Comparison of ENCODE assay signal across 12 cellular contexts in genomic region chr12:56347255-56347654, GRCh38. TPM values are rescaled to one million over a fixed set of nuclear protein-coding genes. Genes with fewer than 3 reads are reported as not detected.
DNase-seq lines count a peak whose midpoint lies in the region; ATAC-seq, FAIRE-seq and TF ChIP-seq lines count a peak whose summit lies in the region.
"Not testable (repeated sequence)": the region's sequence is repeated elsewhere in the genome, so short reads cannot be mapped to it uniquely, and the experiment has no call there.
"Had no signal": no experiment of that assay in that cellular context is flagged by ENCODE, and none has a peak within 500 bp of the region (broad histone marks: within the 10 kb centered on the region; RNA-seq: fewer than 3 reads in every experiment).

No MANE protein-coding gene starts in this region.

- not testable (repeated sequence) for TF ChIP-seq POLR2A in GM12878 (IDR thresholded peaks at IDR 0.05; ENCODE audit: low read depth, low read length)

- RAD21 ChIA-PET in GM12878 (lab: Charles Lee; ENCODE audit: unreplicated experiment), result interaction anchor here (0.7 to 1.0 kb wide), 2 partner anchors 13 to 114 kb away, joined by 3 to 4 read pairs; partner anchors contain the start of gene STAT2

- H4K20me1 ChIP-seq in GM12878 (ENCODE audit: control insufficient read depth, insufficient read depth), result not testable (repeated sequence)

- not testable (repeated sequence) for H3K4me1 Mint-ChIP-seq in CD14-positive monocyte; activated CD4-positive, alpha-beta T cell treated with anti-CD3 and anti-CD28 coated beads, Interleukin-2, amount 10 ng/mL, durations not matched to agents 24 days and 14 days; memory B cell; stimulated activated memory B cell treated with anti-CD40 and anti-IgM and Interleukin-4, amounts not matched to agents 10 μg/mL and 1 μg/mL and 100 μg/mL, for 72 hours

- H3K36me3 Mint-ChIP-seq in CD14-positive monocyte (peaks cover 83 to 98% of the 10 kb centered on the region in 2 donors), memory B cell (peaks cover 44% of the 10 kb centered on the region)
- peaks cover 67% of the 10 kb centered on the region for H3K36me3 Mint-ChIP-seq in activated CD4-positive, alpha-beta T cell treated with anti-CD3 and anti-CD28 coated beads, Interleukin-2, amount 10 ng/mL, durations not matched to agents 24 days and 14 days (ENCODE audit: low read depth)
- H3K36me3 Mint-ChIP-seq in stimulated activated memory B cell treated with anti-CD40 and anti-IgM and Interleukin-4, amounts not matched to agents 10 μg/mL and 1 μg/mL and 100 μg/mL, for 72 hours, result peaks cover 78% of the 10 kb centered on the region

- H3K9me3 ChIP-seq in GM12878 (replicated peaks; ENCODE audit: control insufficient read depth, insufficient read depth, low read length), result not testable (repeated sequence)

- intact Hi-C loops in CD14-positive monocyte (cut with micrococcal nuclease); activated CD4-positive, alpha-beta T cell treated with anti-CD3 and anti-CD28 coated beads, Interleukin-2, amount 10 ng/mL, durations not matched to agents 24 days and 14 days (cut with micrococcal nuclease); GM12878 (cut with micrococcal nuclease; ENCODE audit: unreplicated experiment): not testable (repeated sequence)

- not testable (repeated sequence) for H3K4me2 ChIP-seq in GM12878 (ENCODE audit: control insufficient read depth, insufficient read depth)

- not testable (repeated sequence) for BruUV-seq in GM12878 (replicated peaks; lab: Mats Ljungman, UMichigan)

- not testable (repeated sequence) for TF ChIP-seq EP300 in GM12878 (IDR thresholded peaks at IDR 0.05; ENCODE audit: borderline replicate concordance in 1 of 2, control insufficient read depth in 1 of 2, low read depth in 2 of 2, low read length in 2 of 2)

- not testable (repeated sequence) for H3K4me3 ChIP-seq in GM12878

- not testable (repeated sequence) for H2AFZ ChIP-seq in GM12878 (ENCODE audit: control insufficient read depth, low read depth, low read length)

- H3K9ac ChIP-seq in GM12878 (ENCODE audit: control insufficient read depth, insufficient read depth, low read length), result not testable (repeated sequence)

- H3K27me3 ChIP-seq in GM12878 (replicated peaks in 1 of 2; ENCODE audit: control insufficient read depth in 2 of 2, insufficient read depth in 2 of 2, low read length in 1 of 2), result not testable (repeated sequence)

- not testable (repeated sequence) for H3K27me3 Mint-ChIP-seq in CD14-positive monocyte (ENCODE audit: low read depth in 3 of 3); activated CD4-positive, alpha-beta T cell treated with anti-CD3 and anti-CD28 coated beads, Interleukin-2, amount 10 ng/mL, durations not matched to agents 24 days and 14 days; memory B cell; stimulated activated memory B cell treated with anti-CD40 and anti-IgM and Interleukin-4, amounts not matched to agents 10 μg/mL and 1 μg/mL and 100 μg/mL, for 72 hours

- in situ Hi-C loops in GM12878 (cut with MboI), result not testable (repeated sequence)

- not testable (repeated sequence) for DNase-seq in CD14-positive monocyte (ENCODE audit: low spot score); RWPE1 (ENCODE audit: low spot score); activated CD4-positive, alpha-beta T cell treated with anti-CD3 and anti-CD28 coated beads, Interleukin-2, amount 10 ng/mL, durations not matched to agents 24 days and 14 days; GM12878 (ENCODE audit: low read depth, low spot score); memory B cell (ENCODE audit: low spot score in 2 of 2)

- H3K4me3 Mint-ChIP-seq in CD14-positive monocyte; activated CD4-positive, alpha-beta T cell treated with anti-CD3 and anti-CD28 coated beads, Interleukin-2, amount 10 ng/mL, durations not matched to agents 24 days and 14 days; memory B cell; stimulated activated memory B cell treated with anti-CD40 and anti-IgM and Interleukin-4, amounts not matched to agents 10 μg/mL and 1 μg/mL and 100 μg/mL, for 72 hours: not testable (repeated sequence)

- H3K9me3 Mint-ChIP-seq in CD14-positive monocyte; activated CD4-positive, alpha-beta T cell treated with anti-CD3 and anti-CD28 coated beads, Interleukin-2, amount 10 ng/mL, durations not matched to agents 24 days and 14 days; memory B cell; stimulated activated memory B cell treated with anti-CD40 and anti-IgM and Interleukin-4, amounts not matched to agents 10 μg/mL and 1 μg/mL and 100 μg/mL, for 72 hours: not testable (repeated sequence)

- H3K79me2 ChIP-seq in GM12878 (ENCODE audit: control insufficient read depth, insufficient read depth, low read length), result not testable (repeated sequence)

- ATAC-seq in HG02759 (IDR thresholded peaks at IDR 0.05; ENCODE audit: unreplicated experiment), result peak; percentile 47
- peak; percentile 58 for ATAC-seq in GM12878
- ATAC-seq in memory B cell (ENCODE audit: low read depth); stimulated activated memory B cell treated with anti-CD40 and anti-IgM and Interleukin-4, amounts not matched to agents 10 μg/mL and 1 μg/mL and 100 μg/mL, for 72 hours: not testable (repeated sequence)

- not testable (repeated sequence) for TF ChIP-seq CTCF in CD14-positive monocyte (IDR thresholded peaks at IDR 0.05); RWPE1 (conservative IDR thresholded peaks at IDR 0.05; ENCODE audit: low read depth); GM12878 (IDR thresholded peaks at IDR 0.05 in 2 of 3, conservative IDR thresholded peaks at IDR 0.05 in 1 of 3; ENCODE audit: control insufficient read depth in 2 of 3, extremely low read depth in 1 of 3, insufficient read depth in 1 of 3, low read depth in 3 of 3, low read length in 3 of 3)

- SMC1A ChIA-PET in GM12878 (lab: Charles Lee; ENCODE audit: uncharacterized antibody, unreplicated experiment), result not testable (repeated sequence)

- peak overlapping the region; percentile 16; the same call in 1 of the 2 replicates for H3K27ac ChIP-seq in RWPE1
- not testable (repeated sequence) for H3K27ac ChIP-seq in GM12878 (ENCODE audit: control insufficient read depth, insufficient read depth)

- TF ChIP-seq RAD21 in GM12878 (IDR thresholded peaks at IDR 0.05; ENCODE audit: insufficient read depth, low read depth, low read length), result not testable (repeated sequence)

- CTCF ChIA-PET in RWPE1 (lab: Yijun Ruan, JAX) (interaction anchor here (0.6 to 1.2 kb wide), 2 partner anchors 76 to 122 kb away, joined by 3 read pairs; no protein-coding TSS in a partner anchor), GM12878 (lab: Yijun Ruan, JAX) (interaction anchor here (1.0 to 1.3 kb wide), 2 partner anchors 11 to 125 kb away, joined by 3 to 6 read pairs; partner anchors contain the start of gene RNF41)

- 32% methylated on average over 9 of the region's 9 CpGs for WGBS in GM12878 (ENCODE audit: insufficient coverage, insufficient replicate concordance, low lambda C conversion rate, missing lambda C conversion rate)

- H3K27ac Mint-ChIP-seq in CD14-positive monocyte (peak overlapping the region in 4 of 7 donors; percentile 10 to 56 (median 40)), memory B cell (peak overlapping the region; percentile 8)
- peak overlapping the region; percentile 25 for H3K27ac Mint-ChIP-seq in activated CD4-positive, alpha-beta T cell treated with anti-CD3 and anti-CD28 coated beads, Interleukin-2, amount 10 ng/mL, durations not matched to agents 24 days and 14 days
- peak overlapping the region; percentile 64 for H3K27ac Mint-ChIP-seq in stimulated activated memory B cell treated with anti-CD40 and anti-IgM and Interleukin-4, amounts not matched to agents 10 μg/mL and 1 μg/mL and 100 μg/mL, for 72 hours

- POLR2A ChIA-PET in RWPE1 (lab: Yijun Ruan, JAX; ENCODE audit: low non-redundant PET), result not testable (repeated sequence)
- POLR2A ChIA-PET in GM12878 (lab: Charles Lee), result interaction anchor here (0.5 to 1.9 kb wide), 5 partner anchors 11 to 248 kb away, joined by 3 to 11 read pairs (median 4); no protein-coding TSS in a partner anchor

- peaks cover 21 to 51% of the 10 kb centered on the region in 2 experiments for H3K36me3 ChIP-seq in GM12878 (ENCODE audit: control insufficient read depth in 2 of 2, insufficient read depth in 2 of 2, low read length in 1 of 2)

- not testable (repeated sequence) for FAIRE-seq in GM12878 (lab: Jason Lieb, UNC)

- not testable (repeated sequence) for H3K4me1 ChIP-seq in GM12878 (ENCODE audit: control insufficient read depth, insufficient read depth, low read length)

RNA-seq across cellular contexts. Expression of gene IL23A, which starts 8.6 kb away (rescaled TPM):
- polyA plus RNA-seq in CD14-positive monocyte, result 1 to 10 TPM; 1.0 to 1.6 TPM
- 36.0 and 36.9 TPM in 2 replicates for total RNA-seq in activated CD4-positive, alpha-beta T cell treated with anti-CD3 and anti-CD28 coated beads, Interleukin-2, amount 10 ng/mL, durations not matched to agents 24 days and 14 days
- 2.9 and 3.3 TPM in 2 replicates for total RNA-seq in GM12878 (2013; cell fraction: nucleolus; rRNA removed)
- total RNA-seq in GM12878 (2014; rRNA removed), result 4.2 and 5.7 TPM in 2 replicates
- total RNA-seq in GM12878 (2014; rRNA removed; fragmentation: Illumina TruSeq; extraction: Trizol), result 4.7 and 5.6 TPM in 2 replicates
- total RNA-seq in GM12878 (2021), result 4.3 and 4.7 TPM in 2 replicates
- polyA plus RNA-seq in GM12878 (2011; ENCODE audit: low read depth), result 5.7 TPM
- polyA plus RNA-seq in GM12878 (2011; rRNA removed), result 3.3 and 4.0 TPM in 2 replicates
- 3.0 and 3.3 TPM in 2 replicates for polyA plus RNA-seq in GM12878 (2011; cell fraction: cytosol; rRNA removed)
- polyA plus RNA-seq in GM12878 (2011; cell fraction: nucleus; rRNA removed), result 2.2 and 3.0 TPM in 2 replicates
- 6.0 and 6.3 TPM in 2 replicates for polyA plus RNA-seq in GM12878 (2012)
- polyA plus RNA-seq in GM12878 (2014; fragmentation: Illumina TruSeq; extraction: Trizol), result 1.6 and 5.7 TPM in 2 replicates
- 10 to 100 TPM in 1 of 2 experiments, 1 to 10 TPM in 1; 7.7 to 11.1 TPM for polyA plus RNA-seq in GM12878 (2014; fragmentation: Nextera tagmentation; extraction: Ambion mirVana)
- 9.9 and 10.8 TPM in 2 replicates for polyA plus RNA-seq in GM12878 (2014; rRNA removed)
- polyA plus RNA-seq in GM12878 (2016; fragmentation: Nextera tagmentation; extraction: Ambion mirVana), result 1 to 10 TPM; 4.4 to 5.6 TPM
- polyA minus RNA-seq in GM12878 (2011; rRNA and poly(A)+ RNA removed), result 1.3 TPM in 1 of 2 replicates, not detected in the other
- 0.94 and 1.2 TPM in 2 replicates for polyA minus RNA-seq in GM12878 (2011; cell fraction: cytosol; rRNA and poly(A)+ RNA removed)
- polyA minus RNA-seq in GM12878 (2011; cell fraction: nucleus; rRNA and poly(A)+ RNA removed), result 0.48 and 2.1 TPM in 2 replicates

RNA-seq across cellular contexts. Expression of gene STAT2, which starts 12.7 kb away (rescaled TPM):
- 100 to 1,000 TPM; 109 to 142 TPM for polyA plus RNA-seq in CD14-positive monocyte
- 64.9 and 68.4 TPM in 2 replicates for total RNA-seq in activated CD4-positive, alpha-beta T cell treated with anti-CD3 and anti-CD28 coated beads, Interleukin-2, amount 10 ng/mL, durations not matched to agents 24 days and 14 days
- total RNA-seq in GM12878 (2013; cell fraction: nucleolus; rRNA removed), result 263 and 291 TPM in 2 replicates
- 101 and 114 TPM in 2 replicates for total RNA-seq in GM12878 (2014; rRNA removed)
- total RNA-seq in GM12878 (2014; rRNA removed; fragmentation: Illumina TruSeq; extraction: Trizol), result 66.4 and 69.3 TPM in 2 replicates
- 93.7 and 97.9 TPM in 2 replicates for total RNA-seq in GM12878 (2021)
- 152 TPM for polyA plus RNA-seq in GM12878 (2011; ENCODE audit: low read depth)
- polyA plus RNA-seq in GM12878 (2011; rRNA removed), result 91.5 and 106 TPM in 2 replicates
- polyA plus RNA-seq in GM12878 (2011; cell fraction: cytosol; rRNA removed), result 79.2 and 117 TPM in 2 replicates
- 273 and 284 TPM in 2 replicates for polyA plus RNA-seq in GM12878 (2011; cell fraction: nucleus; rRNA removed)
- 89.4 and 93.7 TPM in 2 replicates for polyA plus RNA-seq in GM12878 (2012)
- 74.9 and 91.9 TPM in 2 replicates for polyA plus RNA-seq in GM12878 (2014; fragmentation: Illumina TruSeq; extraction: Trizol)
- polyA plus RNA-seq in GM12878 (2014; fragmentation: Nextera tagmentation; extraction: Ambion mirVana), result 10 to 100 TPM; 16.9 to 23.5 TPM
- polyA plus RNA-seq in GM12878 (2014; rRNA removed), result 90.4 and 94.4 TPM in 2 replicates
- polyA plus RNA-seq in GM12878 (2016; fragmentation: Nextera tagmentation; extraction: Ambion mirVana), result 10 to 100 TPM; 76.5 to 79.2 TPM
- 144 and 156 TPM in 2 replicates for polyA minus RNA-seq in GM12878 (2011; rRNA and poly(A)+ RNA removed)
- 46.2 and 48.0 TPM in 2 replicates for polyA minus RNA-seq in GM12878 (2011; cell fraction: cytosol; rRNA and poly(A)+ RNA removed)
- 141 and 174 TPM in 2 replicates for polyA minus RNA-seq in GM12878 (2011; cell fraction: nucleus; rRNA and poly(A)+ RNA removed)

RNA-seq across cellular contexts. Expression of gene PAN2, which starts 13.5 kb away (rescaled TPM):
- polyA plus RNA-seq in CD14-positive monocyte (10 to 100 TPM in 1 of 2 donors, 1 to 10 TPM in 1; 8.8 to 16.0 TPM), GM12878 (2011; rRNA removed) (61.8 and 64.5 TPM in 2 replicates), GM12878 (2014; fragmentation: Illumina TruSeq; extraction: Trizol) (37.0 and 46.7 TPM in 2 replicates), GM12878 (2014; fragmentation: Nextera tagmentation; extraction: Ambion mirVana) (10 to 100 TPM; 14.4 to 14.5 TPM), GM12878 (2014; rRNA removed) (41.5 and 42.4 TPM in 2 replicates), GM12878 (2016; fragmentation: Nextera tagmentation; extraction: Ambion mirVana) (10 to 100 TPM; 25.9 to 33.4 TPM)
- total RNA-seq in activated CD4-positive, alpha-beta T cell treated with anti-CD3 and anti-CD28 coated beads, Interleukin-2, amount 10 ng/mL, durations not matched to agents 24 days and 14 days, result 31.3 and 34.7 TPM in 2 replicates
- 244 and 269 TPM in 2 replicates for total RNA-seq in GM12878 (2013; cell fraction: nucleolus; rRNA removed)
- total RNA-seq in GM12878 (2014; rRNA removed) (33.7 and 36.4 TPM in 2 replicates), GM12878 (2014; rRNA removed; fragmentation: Illumina TruSeq; extraction: Trizol) (20.2 and 22.3 TPM in 2 replicates), GM12878 (2021) (41.2 and 41.7 TPM in 2 replicates)
- 51.4 TPM for polyA plus RNA-seq in GM12878 (2011; ENCODE audit: low read depth)
- 37.7 and 38.3 TPM in 2 replicates for polyA plus RNA-seq in GM12878 (2011; cell fraction: cytosol; rRNA removed)
- polyA plus RNA-seq in GM12878 (2011; cell fraction: nucleus; rRNA removed), result 574 and 803 TPM in 2 replicates
- polyA plus RNA-seq in GM12878 (2012), result 60.8 and 71.0 TPM in 2 replicates
- 40.8 and 56.2 TPM in 2 replicates for polyA minus RNA-seq in GM12878 (2011; rRNA and poly(A)+ RNA removed)
- polyA minus RNA-seq in GM12878 (2011; cell fraction: cytosol; rRNA and poly(A)+ RNA removed), result 11.8 and 12.9 TPM in 2 replicates
- 95.8 and 97.1 TPM in 2 replicates for polyA minus RNA-seq in GM12878 (2011; cell fraction: nucleus; rRNA and poly(A)+ RNA removed)

RNA-seq across cellular contexts. Expression of gene APOF, which starts 15.4 kb away (rescaled TPM):
- polyA plus RNA-seq in CD14-positive monocyte, result not detected
- total RNA-seq in activated CD4-positive, alpha-beta T cell treated with anti-CD3 and anti-CD28 coated beads, Interleukin-2, amount 10 ng/mL, durations not matched to agents 24 days and 14 days, result not detected in 2 replicates
- not detected in 2 replicates for total RNA-seq in GM12878 (2013; cell fraction: nucleolus; rRNA removed)
- total RNA-seq in GM12878 (2014; rRNA removed), result 0.11 TPM in 1 of 2 replicates, not detected in the other
- total RNA-seq in GM12878 (2014; rRNA removed; fragmentation: Illumina TruSeq; extraction: Trizol), result not detected in 2 replicates
- total RNA-seq in GM12878 (2021), result not detected in 2 replicates
- polyA plus RNA-seq in GM12878 (2011; ENCODE audit: low read depth), result not detected
- not detected in 2 replicates for polyA plus RNA-seq in GM12878 (2011; rRNA removed)
- polyA plus RNA-seq in GM12878 (2011; cell fraction: cytosol; rRNA removed), result not detected in 2 replicates
- polyA plus RNA-seq in GM12878 (2011; cell fraction: nucleus; rRNA removed), result not detected in 2 replicates
- polyA plus RNA-seq in GM12878 (2012), result 0.06 and 0.12 TPM in 2 replicates
- 0.04 TPM in 1 of 2 replicates, not detected in the other for polyA plus RNA-seq in GM12878 (2014; fragmentation: Illumina TruSeq; extraction: Trizol)
- polyA plus RNA-seq in GM12878 (2014; fragmentation: Nextera tagmentation; extraction: Ambion mirVana), result under 1 TPM; 0.13 to 0.19 TPM
- 0.05 TPM in 1 of 2 replicates, not detected in the other for polyA plus RNA-seq in GM12878 (2014; rRNA removed)
- not detected for polyA plus RNA-seq in GM12878 (2016; fragmentation: Nextera tagmentation; extraction: Ambion mirVana)
- not detected in 2 replicates for polyA minus RNA-seq in GM12878 (2011; rRNA and poly(A)+ RNA removed)
- polyA minus RNA-seq in GM12878 (2011; cell fraction: cytosol; rRNA and poly(A)+ RNA removed), result not detected in 2 replicates
- polyA minus RNA-seq in GM12878 (2011; cell fraction: nucleus; rRNA and poly(A)+ RNA removed), result not detected in 2 replicates
- total RNA-seq: CD4-positive, CD25-positive, alpha-beta regulatory T cell; CD8-positive, alpha-beta T cell; HFFc6 had no signal
- polyA plus RNA-seq: A549; BJ; CD4-positive, CD25-positive, alpha-beta regulatory T cell had no signal

RNA-seq across cellular contexts. Expression of gene CNPY2, which starts 31.5 kb away (rescaled TPM):
- polyA plus RNA-seq in CD14-positive monocyte (100 to 1,000 TPM; 121 to 122 TPM), GM12878 (2011; rRNA removed) (125 and 131 TPM in 2 replicates), GM12878 (2014; fragmentation: Illumina TruSeq; extraction: Trizol) (77.7 and 81.8 TPM in 2 replicates), GM12878 (2014; fragmentation: Nextera tagmentation; extraction: Ambion mirVana) (10 to 100 TPM; 25.0 to 50.3 TPM), GM12878 (2014; rRNA removed) (91.8 and 101 TPM in 2 replicates), GM12878 (2016; fragmentation: Nextera tagmentation; extraction: Ambion mirVana) (100 to 1,000 TPM; 264 to 276 TPM)
- total RNA-seq in activated CD4-positive, alpha-beta T cell treated with anti-CD3 and anti-CD28 coated beads, Interleukin-2, amount 10 ng/mL, durations not matched to agents 24 days and 14 days, result 165 and 169 TPM in 2 replicates
- total RNA-seq in GM12878 (2013; cell fraction: nucleolus; rRNA removed), result 80.3 and 84.0 TPM in 2 replicates
- total RNA-seq in GM12878 (2014; rRNA removed) (68.2 and 70.2 TPM in 2 replicates), GM12878 (2014; rRNA removed; fragmentation: Illumina TruSeq; extraction: Trizol) (63.9 and 73.6 TPM in 2 replicates), GM12878 (2021) (75.0 and 93.7 TPM in 2 replicates)
- polyA plus RNA-seq in GM12878 (2011; ENCODE audit: low read depth), result 70.9 TPM
- polyA plus RNA-seq in GM12878 (2011; cell fraction: cytosol; rRNA removed), result 102 and 103 TPM in 2 replicates
- 60.1 and 60.3 TPM in 2 replicates for polyA plus RNA-seq in GM12878 (2011; cell fraction: nucleus; rRNA removed)
- polyA plus RNA-seq in GM12878 (2012), result 69.2 and 98.1 TPM in 2 replicates
- polyA minus RNA-seq in GM12878 (2011; rRNA and poly(A)+ RNA removed), result 59.5 and 97.1 TPM in 2 replicates
- polyA minus RNA-seq in GM12878 (2011; cell fraction: cytosol; rRNA and poly(A)+ RNA removed), result 16.9 and 22.7 TPM in 2 replicates
- 19.9 and 26.8 TPM in 2 replicates for polyA minus RNA-seq in GM12878 (2011; cell fraction: nucleus; rRNA and poly(A)+ RNA removed)

Comparison
In these comparisons a context has a peak if more than half of its experiments do, and no peak if none do; other contexts are left out.
1. H3K27ac Mint-ChIP-seq: peak in every context shown above with its lines; median percentile 64 in stimulated activated memory B cell treated with anti-CD40 and anti-IgM and Interleukin-4, amounts not matched to agents 10 μg/mL and 1 μg/mL and 100 μg/mL, for 72 hours; 40 in CD14-positive monocyte; 25 in activated CD4-positive, alpha-beta T cell treated with anti-CD3 and anti-CD28 coated beads, Interleukin-2, amount 10 ng/mL, durations not matched to agents 24 days and 14 days; 8 in memory B cell.